In the genomic region with DNA sequence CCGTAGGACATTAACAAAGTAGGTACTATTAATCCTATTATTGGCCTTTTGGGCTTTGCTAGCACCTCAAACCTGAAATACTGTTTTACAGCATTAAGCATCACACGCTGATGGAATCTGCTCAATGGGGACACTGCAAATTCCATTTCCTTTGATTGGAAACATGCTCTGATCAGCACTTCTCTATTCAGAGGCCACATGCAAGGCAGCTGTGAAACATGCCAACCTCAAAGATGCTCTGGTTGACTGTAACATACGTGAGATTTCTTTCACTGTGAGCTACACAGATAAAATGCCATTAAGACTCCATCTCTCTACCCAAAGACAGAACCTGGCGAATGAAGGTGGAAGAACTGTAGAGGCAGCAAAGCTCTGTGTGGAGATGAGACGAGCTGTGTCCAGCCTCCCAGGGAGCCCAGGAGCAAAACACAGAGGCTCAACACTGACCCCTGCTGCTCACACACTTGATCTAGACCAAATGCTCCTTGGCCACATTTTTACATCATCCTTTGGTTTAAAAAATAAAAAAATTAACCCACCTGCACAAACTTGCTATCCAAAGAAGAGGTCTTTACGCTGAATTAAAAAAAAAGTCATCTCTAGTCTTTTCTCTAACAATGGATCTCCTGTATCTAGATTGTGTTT, we compare ENCODE assay signal across 8 cellular contexts. TPM values are rescaled to one million over a fixed set of nuclear protein-coding genes. Genes with fewer than 3 reads are reported as not detected.
DNase-seq lines count a peak whose midpoint lies in the region; ATAC-seq and TF ChIP-seq lines count a peak whose summit lies in the region.

No MANE protein-coding gene starts in this region.

- H3K36me3 ChIP-seq in left lung = peaks cover 0 to 8% of the 10 kb centered on the region in 2 donors

- H3K4me3 ChIP-seq in left lung = no peak overlapping the region

- intact Hi-C loops in left lung (cut with DNase I) = no loop called here

- peak; percentile 26 to 38 for TF ChIP-seq CTCF in left lung (IDR thresholded peaks at IDR 0.05)

- H3K4me1 ChIP-seq in left lung = peaks cover 0 to 3% of the 10 kb centered on the region in 2 donors

- no peaks in the 10 kb centered on the region for H3K27me3 ChIP-seq in left lung

- ATAC-seq in GM21360 (IDR thresholded peaks at IDR 0.05; ENCODE audit: unreplicated experiment) (peak; percentile 80), HG03565 (IDR thresholded peaks at IDR 0.05; ENCODE audit: unreplicated experiment) (peak; percentile 81), left lung (peak; percentile 69)

- DNase-seq in EL (peak; percentile 43), UCSD-AML1 (lab: John Stamatoyannopoulos, UW; ENCODE audit: unreplicated experiment) (peak; percentile 53), left lung (no peak), superior temporal gyrus (ENCODE audit: extremely low spot score) (peak; percentile 64), NCI-H1436 treated with DMSO at 0.1 percent for 48 hours (lab: John Stamatoyannopoulos, UW) (no peak)
- peak; percentile 25 for DNase-seq in central memory CD4-positive, alpha-beta T cell

- H3K9me3 ChIP-seq in left lung = no peaks in the 10 kb centered on the region

- no peak overlapping the region for H3K27ac ChIP-seq in left lung

RNA-seq across cellular contexts. Expression of gene RSU1, which starts 8.0 kb away (rescaled TPM):
- total RNA-seq in left lung = 10 to 100 TPM; 73.7 to 100.0 TPM

Comparison
In these comparisons a context has a peak if more than half of its experiments do, and no peak if none do; other contexts are left out.
1. DNase-seq: peak in EL (single experiment), UCSD-AML1 (single experiment), central memory CD4-positive, alpha-beta T cell (single experiment) and superior temporal gyrus (single experiment); none in left lung (0 of 2) and NCI-H1436 treated with DMSO at 0.1 percent for 48 hours (single experiment).
2. Peak in every context shown above with its lines, with median percentiles within 50 percentile points of each other: ATAC-seq.